ENCODE assay signal across 8 cellular contexts in genomic region chr7:140639366-140640053, GRCh38. TPM values are rescaled to one million over a fixed set of nuclear protein-coding genes. Genes with fewer than 3 reads are reported as not detected.
DNase-seq lines count a peak whose midpoint lies in the region; ATAC-seq and TF ChIP-seq lines count a peak whose summit lies in the region.

No MANE protein-coding gene starts in this region.

- in situ Hi-C loops in GM13976 (cut with MboI; ENCODE audit: low sequenced_read_pairs, unreplicated experiment) = no loop called here

- no peaks in the 10 kb centered on the region for H3K9me3 Mint-ChIP-seq in activated CD4-positive, alpha-beta T cell treated with anti-CD3 and anti-CD28 coated beads for 36 hours (ENCODE audit: low read depth)

- peak; percentile 33 for DNase-seq in activated CD4-positive, alpha-beta T cell treated with anti-CD3 and anti-CD28 coated beads for 36 hours
- no peak for DNase-seq in activated CD4-positive, alpha-beta T cell treated with anti-CD3 and anti-CD28 coated beads for 1 hour
- DNase-seq in adrenal gland = peak in 3 of 7 donors; percentile 19 to 62 (median 39)
- peak; percentile 25 for DNase-seq in stimulated activated CD4-positive, alpha-beta T cell treated with anti-CD3 and anti-CD28 coated beads, Interleukin-4, amount 100 ng/mL, for 24 hours
- no peak for DNase-seq in NCI-H510A (lab: John Stamatoyannopoulos, UW)
- DNase-seq in pons (ENCODE audit: low spot score) = no peak
- DNase-seq in GM13976 (ENCODE audit: low spot score) = no peak

- H3K4me3 ChIP-seq in adrenal gland = peak overlapping the region in 2 of 4 donors; percentile 26 to 57
- peak overlapping the region; percentile 74 for H3K4me3 ChIP-seq in iPS-20b (ENCODE audit: low read length)

- H3K36me3 ChIP-seq in adrenal gland (replicated peaks in 1 of 2) (no peaks in the 10 kb centered on the region), iPS-20b (ENCODE audit: insufficient read depth, low read depth, low read length) (no peaks in the 10 kb centered on the region)

- peak; percentile 38 for ATAC-seq in activated CD4-positive, alpha-beta T cell treated with anti-CD3 and anti-CD28 coated beads for 36 hours

- TF ChIP-seq POLR2A in adrenal gland (IDR thresholded peaks at IDR 0.05) = no peak

- H3K9me3 ChIP-seq in adrenal gland (replicated peaks in 1 of 3) (no peaks in the 10 kb centered on the region), iPS-20b (ENCODE audit: insufficient read depth, low read depth, low read length) (no peaks in the 10 kb centered on the region)

- peak overlapping the region; percentile 70 for H3K4me3 Mint-ChIP-seq in activated CD4-positive, alpha-beta T cell treated with anti-CD3 and anti-CD28 coated beads for 36 hours

- 28 to 30% (median 28%) methylated on average over 15 of the region's 15 CpGs for WGBS in adrenal gland, 4 donors

- peaks cover 10% of the 10 kb centered on the region for H3K27me3 ChIP-seq in adrenal gland
- H3K27me3 ChIP-seq in iPS-20b (ENCODE audit: insufficient read depth, low read length) = peaks cover 31% of the 10 kb centered on the region

- H3K36me3 Mint-ChIP-seq in activated CD4-positive, alpha-beta T cell treated with anti-CD3 and anti-CD28 coated beads for 36 hours (ENCODE audit: low read depth) = no peaks in the 10 kb centered on the region

- peaks cover 0 to 11% of the 10 kb centered on the region in 2 donors for H3K4me1 ChIP-seq in adrenal gland (replicated peaks in 1 of 2)
- H3K4me1 ChIP-seq in iPS-20b (ENCODE audit: insufficient read depth, low read length) = peaks cover 24% of the 10 kb centered on the region

- peak overlapping the region; percentile 63; the same call in 1 of the 2 replicates for H3K9ac ChIP-seq in iPS-20b (ENCODE audit: low read depth, low read length)

- no peak for TF ChIP-seq CTCF in adrenal gland (IDR thresholded peaks at IDR 0.05)
- TF ChIP-seq CTCF in GM13976 (IDR thresholded peaks at IDR 0.05; ENCODE audit: borderline replicate concordance, control extremely low read depth, extremely low read depth, insufficient read depth, missing control alignments) = no peak

- H3K27ac Mint-ChIP-seq in activated CD4-positive, alpha-beta T cell treated with anti-CD3 and anti-CD28 coated beads for 36 hours = peak overlapping the region; percentile 39

- H3K27ac ChIP-seq in adrenal gland = peak overlapping the region in 4 of 5 donors; percentile 47 to 95 (median 70)
- H3K27ac ChIP-seq in iPS-20b (ENCODE audit: low read length) = no peak overlapping the region

- H3K27me3 Mint-ChIP-seq in activated CD4-positive, alpha-beta T cell treated with anti-CD3 and anti-CD28 coated beads for 36 hours = peaks cover 53% of the 10 kb centered on the region

- POLR2A ChIA-PET in activated CD4-positive, alpha-beta T cell treated with anti-CD3 and anti-CD28 coated beads for 36 hours (lab: Charles Lee) = no interaction called here

- CTCF ChIA-PET in activated CD4-positive, alpha-beta T cell treated with anti-CD3 and anti-CD28 coated beads for 36 hours (lab: Charles Lee) = interaction anchor here (0.6 kb wide), 1 partner anchor 26 kb away, joined by 3 read pairs; no protein-coding TSS in a partner anchor

- intact Hi-C loops in activated CD4-positive, alpha-beta T cell treated with anti-CD3 and anti-CD28 coated beads for 36 hours (cut with DNase I, micrococcal nuclease) = no loop called here
- intact Hi-C loops in adrenal gland (cut with DNase I) = no loop called here

- peaks cover 15% of the 10 kb centered on the region for H3K4me1 Mint-ChIP-seq in activated CD4-positive, alpha-beta T cell treated with anti-CD3 and anti-CD28 coated beads for 36 hours

RNA-seq across cellular contexts. Expression of gene DENND2A, which starts 1.1 kb away (rescaled TPM):
- total RNA-seq in activated CD4-positive, alpha-beta T cell treated with anti-CD3 and anti-CD28 coated beads for 36 hours = not detected
- total RNA-seq in adrenal gland = 10 to 100 TPM in 1 of 8 donors, 1 to 10 TPM in 7; 4.1 to 10.9 (median 6.7) TPM
- 1 to 10 TPM; 3.0 to 8.4 (median 5.5) TPM for polyA plus RNA-seq in adrenal gland

RNA-seq across cellular contexts. Expression of gene ADCK2, which starts 33.2 kb away (rescaled TPM):
- 10 to 100 TPM; 16.5 to 25.7 TPM for total RNA-seq in activated CD4-positive, alpha-beta T cell treated with anti-CD3 and anti-CD28 coated beads for 36 hours
- total RNA-seq in adrenal gland = 10 to 100 TPM; 10.8 to 33.9 (median 15.2) TPM
- 1 to 10 TPM; 6.8 to 9.9 (median 7.2) TPM for polyA plus RNA-seq in adrenal gland

RNA-seq across cellular contexts. Expression of gene NDUFB2, which starts 57.0 kb away (rescaled TPM):
- total RNA-seq in activated CD4-positive, alpha-beta T cell treated with anti-CD3 and anti-CD28 coated beads for 36 hours = 100 to 1,000 TPM in 1 of 2 experiments, 10 to 100 TPM in 1; 83.8 to 162 TPM
- 100 to 1,000 TPM; 188 to 465 (median 214) TPM for total RNA-seq in adrenal gland
- polyA plus RNA-seq in adrenal gland = 100 to 1,000 TPM; 172 to 211 (median 194) TPM

Comparison
In these comparisons a context has a peak if more than half of its experiments do, and no peak if none do; other contexts are left out.
1. DNase-seq: peak in activated CD4-positive, alpha-beta T cell treated with anti-CD3 and anti-CD28 coated beads for 36 hours (single experiment) and stimulated activated CD4-positive, alpha-beta T cell treated with anti-CD3 and anti-CD28 coated beads, Interleukin-4, amount 100 ng/mL, for 24 hours (single experiment); none in activated CD4-positive, alpha-beta T cell treated with anti-CD3 and anti-CD28 coated beads for 1 hour (single experiment), NCI-H510A (single experiment), pons (single experiment) and GM13976 (single experiment).
2. RNA of gene DENND2A, which starts 1.1 kb away (total RNA-seq): 4.1 to 10.9 TPM in adrenal gland; not detected in activated CD4-positive, alpha-beta T cell treated with anti-CD3 and anti-CD28 coated beads for 36 hours; every median in the first group is over 4 times any median in the second.